16 cellular contexts compared by ENCODE assay signal in genomic region chr11:117385471-117385870, GRCh38.
DNase-seq lines count a peak whose midpoint lies in the region; ATAC-seq and TF ChIP-seq lines count a peak whose summit lies in the region.
"Had no signal": no experiment of that assay in that cellular context is flagged by ENCODE, and none has a peak within 500 bp of the region (broad histone marks: within the 10 kb centered on the region; RNA-seq: fewer than 3 reads in every experiment).

No MANE protein-coding gene starts in this region.

- H3K9me3 Mint-ChIP-seq in stimulated activated naive B cell treated with anti-CD40 and anti-IgM and Interleukin-4, amounts not matched to agents 10 μg/mL and 1 μg/mL and 100 μg/mL, for 72 hours, result no peaks in the 10 kb centered on the region
- H3K9me3 Mint-ChIP-seq: CD4-positive, alpha-beta memory T cell had no signal

- no peaks in the 10 kb centered on the region for H3K79me2 ChIP-seq in OCI-LY3 (ENCODE audit: low read length)

- H3K9me3 ChIP-seq in OCI-LY3 (ENCODE audit: insufficient read depth, low read length), result no peaks in the 10 kb centered on the region

- H3K36me3 ChIP-seq in OCI-LY3 (replicated peaks; ENCODE audit: low read depth, low read length), result peaks cover 43% of the 10 kb centered on the region

- TF ChIP-seq CTCF in OCI-LY3 (IDR thresholded peaks at IDR 0.05; ENCODE audit: low read depth, low read length), result no peak

- H2AFZ ChIP-seq in OCI-LY3 (ENCODE audit: low read depth, low read length), result no peak overlapping the region

- peaks cover 13% of the 10 kb centered on the region for H4K20me1 ChIP-seq in OCI-LY3 (ENCODE audit: insufficient read depth, low read length)

- H3K27me3 ChIP-seq in OCI-LY3 (ENCODE audit: low read depth, low read length), result no peaks in the 10 kb centered on the region

- H3K9ac ChIP-seq in OCI-LY3 (ENCODE audit: low read length), result no peak overlapping the region

- no peaks in the 10 kb centered on the region for H3K27me3 Mint-ChIP-seq in stimulated activated naive B cell treated with anti-CD40 and anti-IgM and Interleukin-4, amounts not matched to agents 10 μg/mL and 1 μg/mL and 100 μg/mL, for 72 hours
- H3K27me3 Mint-ChIP-seq: CD4-positive, alpha-beta memory T cell had no signal

- peaks cover 17% of the 10 kb centered on the region for H3K4me1 ChIP-seq in OCI-LY3 (ENCODE audit: low read length)

- DNase-seq in caudate nucleus (lab: John Stamatoyannopoulos, UW) (peak in 15 of 61 donors; percentile 6 to 59 (median 24)), islet precursor cell (peak; percentile 25)
- no peak for DNase-seq in stimulated activated naive B cell treated with anti-CD40 and anti-IgM and Interleukin-4, amounts not matched to agents 10 μg/mL and 1 μg/mL and 100 μg/mL, for 72 hours
- no peak for DNase-seq in activated effector memory CD4-positive, alpha-beta T cell treated with anti-CD3 and anti-CD28 coated beads, Interleukin-2, amount 50 U/mL, for 16 hours
- no peak for DNase-seq in activated CD4-positive, alpha-beta T cell treated with anti-CD3 and anti-CD28 coated beads, Interleukin-2, amount 50 U/mL, for 4 hours
- DNase-seq: Calu3; CD4-positive, alpha-beta memory T cell; COR-L47; DMS53; DMS79 treated with DMSO at 0.1 percent for 48 hours; GF-D8; GOT3; H7; HCEC 1CT had no signal

- H3K27ac ChIP-seq in OCI-LY3 (ENCODE audit: low read length), result no peak overlapping the region
- H3K27ac ChIP-seq in caudate nucleus (ENCODE audit: low read depth, low read length), result peak overlapping the region; percentile 38

- peak overlapping the region; percentile 1 for H3K27ac Mint-ChIP-seq in stimulated activated naive B cell treated with anti-CD40 and anti-IgM and Interleukin-4, amounts not matched to agents 10 μg/mL and 1 μg/mL and 100 μg/mL, for 72 hours

- ATAC-seq in stimulated activated naive B cell treated with anti-CD40 and anti-IgM and Interleukin-4, amounts not matched to agents 10 μg/mL and 1 μg/mL and 100 μg/mL, for 72 hours (replicated peaks), result no peak
- no peak for ATAC-seq in GM19397 (IDR thresholded peaks at IDR 0.05; ENCODE audit: unreplicated experiment)

- H3K4me3 Mint-ChIP-seq in stimulated activated naive B cell treated with anti-CD40 and anti-IgM and Interleukin-4, amounts not matched to agents 10 μg/mL and 1 μg/mL and 100 μg/mL, for 72 hours, result no peak overlapping the region
- H3K4me3 Mint-ChIP-seq: CD4-positive, alpha-beta memory T cell had no signal

- peak overlapping the region; percentile 12; the same call in 1 of the 2 replicates for H3K4me3 ChIP-seq in OCI-LY3 (ENCODE audit: low read length)

- peak overlapping the region; percentile 37 for H3K4me2 ChIP-seq in OCI-LY3 (ENCODE audit: low read length)

- peaks cover 47 to 73% of the 10 kb centered on the region in 2 donors for H3K36me3 Mint-ChIP-seq in stimulated activated naive B cell treated with anti-CD40 and anti-IgM and Interleukin-4, amounts not matched to agents 10 μg/mL and 1 μg/mL and 100 μg/mL, for 72 hours

- H3K4me1 Mint-ChIP-seq in stimulated activated naive B cell treated with anti-CD40 and anti-IgM and Interleukin-4, amounts not matched to agents 10 μg/mL and 1 μg/mL and 100 μg/mL, for 72 hours, result peaks cover 0 to 2% of the 10 kb centered on the region in 2 donors
